Comparison of ENCODE assay signal across 8 cellular contexts in genomic region chr13:43805071-43805468, GRCh38. TPM values are rescaled to one million over a fixed set of nuclear protein-coding genes. Genes with fewer than 3 reads are reported as not detected.
DNase-seq lines count a peak whose midpoint lies in the region; TF ChIP-seq lines count a peak whose summit lies in the region.

No MANE protein-coding gene starts in this region.

- H4K20me1 ChIP-seq in PC-9 (ENCODE audit: insufficient read depth): no peaks in the 10 kb centered on the region

- H3K4me3 ChIP-seq in PC-9: no peak overlapping the region
- H3K4me3 ChIP-seq in fibroblast of mammary gland (ENCODE audit: control insufficient read depth, low read depth, low read length): peak overlapping the region; percentile 50
- H3K4me3 ChIP-seq in skeletal muscle satellite cell (ENCODE audit: low read length): peak overlapping the region; percentile 43

- H3K4me1 ChIP-seq in PC-9 (replicated peaks; ENCODE audit: insufficient read depth) (peaks cover 27% of the 10 kb centered on the region), skeletal muscle satellite cell (ENCODE audit: control insufficient read depth, insufficient read depth, low read length) (peaks cover 12% of the 10 kb centered on the region)

- H3K9ac ChIP-seq in skeletal muscle satellite cell (ENCODE audit: low read depth, low read length): peak overlapping the region; percentile 32

- H3K9me3 ChIP-seq in PC-9 (ENCODE audit: insufficient read depth, low read depth) (no peaks in the 10 kb centered on the region), skeletal muscle satellite cell (replicated peaks; ENCODE audit: low read length) (no peaks in the 10 kb centered on the region)

- no TSS peak for BruUV-seq in PC-9 (replicated peaks; lab: Mats Ljungman, UMichigan)

- H2AFZ ChIP-seq in PC-9: peak overlapping the region; percentile 66; the same call in 1 of the 2 replicates

- H3F3A ChIP-seq in PC-9 (ENCODE audit: insufficient read depth, low read depth): 0 out of 2 replicates have a peak, but pooled peaks cover 5% of the 10 kb centered on the region

- H3K9me2 ChIP-seq in PC-9 (ENCODE audit: insufficient read depth): no peaks in the 10 kb centered on the region

- intact Hi-C loops in PC-9 (cut with micrococcal nuclease; ENCODE audit: unreplicated experiment): loop anchor here (2.0 to 10.0 kb wide), 4 partner anchors 72 to 1210 kb away; partner anchors contain the start of genes CCDC122 and LACC1

- DNase-seq in NCI-H82 (lab: John Stamatoyannopoulos, UW) (peak; percentile 22), NCI-H82 treated with DMSO at 0.1 percent for 48 hours (lab: John Stamatoyannopoulos, UW; ENCODE audit: unreplicated experiment) (no peak), PC-9 (peak; percentile 26 to 74), fibroblast of mammary gland (ENCODE audit: low read depth) (peak; percentile 100), NCI-H1436 (lab: John Stamatoyannopoulos, UW) (no peak), GM10248 (ENCODE audit: extremely low spot score) (no peak)
- no peak for DNase-seq in effector CD4-positive, alpha-beta T cell

- H3K36me3 ChIP-seq in PC-9 (ENCODE audit: low read depth): no peaks in the 10 kb centered on the region
- H3K36me3 ChIP-seq in skeletal muscle satellite cell (ENCODE audit: insufficient read depth, low read length): no peaks in the 10 kb centered on the region

- no peaks in the 10 kb centered on the region for H3K79me2 ChIP-seq in PC-9 (ENCODE audit: low read depth)

- peak overlapping the region; percentile 67 for H3K27ac ChIP-seq in PC-9

- CTCF ChIA-PET in PC-9 (lab: Charles Lee) (interaction anchor here (1.1 kb wide), 1 partner anchor 72 kb away, joined by 4 read pairs; no protein-coding TSS in a partner anchor), GM10248 (lab: Yijun Ruan, JAX) (interaction anchor here (0.7 to 2.3 kb wide), 19 partner anchors 8 to 1142 kb away, joined by 3 to 16 read pairs (median 3); partner anchors contain the start of gene EPSTI1)

- H3K4me2 ChIP-seq in PC-9: peak overlapping the region; percentile 64
- H3K4me2 ChIP-seq in skeletal muscle satellite cell (ENCODE audit: low read length): peak overlapping the region; percentile 69

- no peak for TF ChIP-seq CTCF in PC-9 (conservative IDR thresholded peaks at IDR 0.05)
- no peak for TF ChIP-seq CTCF in fibroblast of mammary gland (conservative IDR thresholded peaks at IDR 0.05; ENCODE audit: control insufficient read depth, insufficient read depth, low read depth, low read length)
- TF ChIP-seq CTCF in GM10248 (IDR thresholded peaks at IDR 0.05; ENCODE audit: control extremely low read depth, extremely low read depth, low read depth, missing control alignments): no peak

- POLR2A ChIA-PET in PC-9 (lab: Charles Lee; ENCODE audit: unreplicated experiment) (no interaction called here), GM10248 (lab: Yijun Ruan, JAX) (no interaction called here)

- H3K27me3 ChIP-seq in PC-9 (ENCODE audit: insufficient read depth, low read depth) (no peaks in the 10 kb centered on the region), skeletal muscle satellite cell (ENCODE audit: control insufficient read depth, insufficient read depth, low read length) (no peaks in the 10 kb centered on the region)

RNA-seq across cellular contexts. Expression of gene ENOX1, which starts 18.3 kb away (rescaled TPM):
- total RNA-seq in PC-9 (2021): 0.35 and 0.38 TPM in 2 replicates
- total RNA-seq in skeletal muscle satellite cell (2012; rRNA removed): 6.6 and 10.5 TPM in 2 replicates

Comparison
In these comparisons a context has a peak if more than half of its experiments do, and no peak if none do; other contexts are left out.
1. DNase-seq: peak in NCI-H82 (single experiment), PC-9 (2 of 2) and fibroblast of mammary gland (single experiment); none in NCI-H82 treated with DMSO at 0.1 percent for 48 hours (single experiment), NCI-H1436 (single experiment), effector CD4-positive, alpha-beta T cell (single experiment) and GM10248 (single experiment).